Comparison of ENCODE assay signal across 12 cellular contexts in the genomic region with DNA sequence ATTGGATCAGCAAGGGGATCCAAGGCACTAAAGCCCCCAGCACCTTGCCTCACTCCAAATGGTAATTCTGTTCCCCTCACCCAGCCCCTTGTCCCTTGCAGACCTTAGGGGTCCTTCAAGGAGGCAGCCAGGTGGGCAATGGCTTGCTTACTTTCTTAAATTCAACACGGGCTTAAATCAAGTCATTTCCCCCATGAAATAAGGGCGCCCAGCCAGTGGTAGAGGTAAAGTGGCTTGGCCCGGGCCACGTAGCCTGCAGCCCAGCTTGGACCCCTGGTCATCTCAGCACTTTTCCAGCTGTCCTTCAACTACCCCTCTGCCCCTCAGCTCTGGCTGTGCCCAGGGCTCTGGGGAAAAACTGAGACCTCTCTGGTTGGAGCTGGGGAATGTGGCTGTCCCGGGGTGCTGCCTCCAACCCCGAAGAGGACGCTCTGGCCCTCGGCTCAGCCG. TPM values are rescaled to one million over a fixed set of nuclear protein-coding genes. Genes with fewer than 3 reads are reported as not detected.
DNase-seq lines count a peak whose midpoint lies in the region; ATAC-seq, FAIRE-seq and TF ChIP-seq lines count a peak whose summit lies in the region.
"Had no signal": no experiment of that assay in that cellular context is flagged by ENCODE, and none has a peak within 500 bp of the region (broad histone marks: within the 10 kb centered on the region; RNA-seq: fewer than 3 reads in every experiment).

No MANE protein-coding gene starts in this region.

- peak overlapping the region; percentile 13 to 69 (median 46) for H3K4me3 ChIP-seq in keratinocyte (ENCODE audit: control insufficient read depth in 2 of 3, extremely low read depth in 1 of 3, insufficient read depth in 2 of 3, low read depth in 1 of 3, low read length in 3 of 3)

- peaks cover 14% of the 10 kb centered on the region for H3K79me2 ChIP-seq in keratinocyte (ENCODE audit: control insufficient read depth, insufficient read depth, low read length)

- FAIRE-seq in keratinocyte (lab: Jason Lieb, UNC), result no peak
- FAIRE-seq: G401.6 had no signal

- peak overlapping the region; percentile 14 for H3K9ac ChIP-seq in keratinocyte (ENCODE audit: control insufficient read depth, extremely low read depth, insufficient read depth, low read length)

- DNase-seq in activated CD4-positive, alpha-beta T cell treated with anti-CD3 and anti-CD28 coated beads for 36 hours, result no peak
- no peak for DNase-seq in activated CD4-positive, alpha-beta T cell treated with anti-CD3 and anti-CD28 coated beads for 48 hours
- no peak for DNase-seq in activated CD4-positive, alpha-beta memory T cell treated with anti-CD3 and anti-CD28 coated beads, Interleukin-2, amount 10 ng/mL, durations not matched to agents 7 days and 5 days
- DNase-seq in keratinocyte (ENCODE audit: low read depth, low spot score) (no peak), T-helper 9 cell (no peak), germinal center (ENCODE audit: low spot score) (no peak)
- no peak for DNase-seq in stimulated activated naive CD8-positive, alpha-beta T cell treated with anti-CD3 and anti-CD28 coated beads, Interleukin-15, amount 100 ng/mL, for 72 hours
- DNase-seq: MV-4-11 had no signal

- H4K20me1 ChIP-seq in keratinocyte (ENCODE audit: control insufficient read depth, extremely low read depth, insufficient read depth, low read length), result no peaks in the 10 kb centered on the region

- no peaks in the 10 kb centered on the region for H3K9me3 ChIP-seq in keratinocyte (ENCODE audit: control insufficient read depth, low read depth, low read length)

- H3K36me3 ChIP-seq in keratinocyte (ENCODE audit: control insufficient read depth in 2 of 2, extremely low read depth in 1 of 2, insufficient read depth in 2 of 2, low read length in 2 of 2), result peaks cover 0 to 1% of the 10 kb centered on the region in 2 experiments

- peak overlapping the region; percentile 96 for H3K27ac Mint-ChIP-seq in activated CD4-positive, alpha-beta T cell treated with anti-CD3 and anti-CD28 coated beads for 36 hours
- H3K27ac Mint-ChIP-seq in activated CD4-positive, alpha-beta memory T cell treated with anti-CD3 and anti-CD28 coated beads, Interleukin-2, amount 10 ng/mL, durations not matched to agents 7 days and 5 days, result peak overlapping the region; percentile 98
- peak overlapping the region; percentile 98 for H3K27ac Mint-ChIP-seq in stimulated activated naive CD8-positive, alpha-beta T cell treated with anti-CD3 and anti-CD28 coated beads, Interleukin-15, amount 100 ng/mL, for 72 hours

- H3K36me3 Mint-ChIP-seq in activated CD4-positive, alpha-beta T cell treated with anti-CD3 and anti-CD28 coated beads for 36 hours (ENCODE audit: low read depth), result peaks cover 39% of the 10 kb centered on the region
- peaks cover 51% of the 10 kb centered on the region for H3K36me3 Mint-ChIP-seq in activated CD4-positive, alpha-beta memory T cell treated with anti-CD3 and anti-CD28 coated beads, Interleukin-2, amount 10 ng/mL, durations not matched to agents 7 days and 5 days (ENCODE audit: low read depth)

- intact Hi-C loops in activated CD4-positive, alpha-beta T cell treated with anti-CD3 and anti-CD28 coated beads for 36 hours (cut with DNase I, micrococcal nuclease), result loop anchor here in 1 of 2 experiments (1.0 to 10.0 kb wide), 2 partner anchors 17 to 1541 kb away; a partner anchor contains a TSS

- H3K4me1 ChIP-seq in keratinocyte (ENCODE audit: control insufficient read depth, extremely low read depth, insufficient read depth, low read length), result peaks cover 44% of the 10 kb centered on the region

- H3K27ac ChIP-seq in keratinocyte (ENCODE audit: control insufficient read depth, insufficient read depth, low read length), result peak overlapping the region; percentile 34

- H3K9me1 ChIP-seq in keratinocyte (ENCODE audit: control insufficient read depth, extremely low read depth, insufficient read depth, low read length), result no peaks in the 10 kb centered on the region

- no peak for ATAC-seq in activated CD4-positive, alpha-beta T cell treated with anti-CD3 and anti-CD28 coated beads for 36 hours
- no peak for ATAC-seq in stimulated activated naive CD8-positive, alpha-beta T cell treated with anti-CD3 and anti-CD28 coated beads, Interleukin-15, amount 100 ng/mL, for 72 hours
- ATAC-seq in GM19395 (IDR thresholded peaks at IDR 0.05; ENCODE audit: unreplicated experiment), result no peak
- ATAC-seq: HCT116 had no signal

- H3K27me3 Mint-ChIP-seq in activated CD4-positive, alpha-beta T cell treated with anti-CD3 and anti-CD28 coated beads for 36 hours, result no peaks in the 10 kb centered on the region
- no peaks in the 10 kb centered on the region for H3K27me3 Mint-ChIP-seq in activated CD4-positive, alpha-beta memory T cell treated with anti-CD3 and anti-CD28 coated beads, Interleukin-2, amount 10 ng/mL, durations not matched to agents 7 days and 5 days
- no peaks in the 10 kb centered on the region for H3K27me3 Mint-ChIP-seq in stimulated activated naive CD8-positive, alpha-beta T cell treated with anti-CD3 and anti-CD28 coated beads, Interleukin-15, amount 100 ng/mL, for 72 hours

- H3K4me3 Mint-ChIP-seq in activated CD4-positive, alpha-beta T cell treated with anti-CD3 and anti-CD28 coated beads for 36 hours, result peak overlapping the region; percentile 97
- H3K4me3 Mint-ChIP-seq in activated CD4-positive, alpha-beta memory T cell treated with anti-CD3 and anti-CD28 coated beads, Interleukin-2, amount 10 ng/mL, durations not matched to agents 7 days and 5 days, result peak overlapping the region; percentile 92
- H3K4me3 Mint-ChIP-seq in stimulated activated naive CD8-positive, alpha-beta T cell treated with anti-CD3 and anti-CD28 coated beads, Interleukin-15, amount 100 ng/mL, for 72 hours, result peak overlapping the region; percentile 99

- H3K4me1 Mint-ChIP-seq in activated CD4-positive, alpha-beta T cell treated with anti-CD3 and anti-CD28 coated beads for 36 hours, result peaks cover 60% of the 10 kb centered on the region
- H3K4me1 Mint-ChIP-seq in activated CD4-positive, alpha-beta memory T cell treated with anti-CD3 and anti-CD28 coated beads, Interleukin-2, amount 10 ng/mL, durations not matched to agents 7 days and 5 days, result peaks cover 78% of the 10 kb centered on the region
- peaks cover 82% of the 10 kb centered on the region for H3K4me1 Mint-ChIP-seq in stimulated activated naive CD8-positive, alpha-beta T cell treated with anti-CD3 and anti-CD28 coated beads, Interleukin-15, amount 100 ng/mL, for 72 hours

- POLR2A ChIA-PET in activated CD4-positive, alpha-beta T cell treated with anti-CD3 and anti-CD28 coated beads for 36 hours (lab: Charles Lee), result interaction anchor here (1.1 to 1.6 kb wide), 2 partner anchors 24 to 28 kb away, joined by 3 to 4 read pairs; no protein-coding TSS in a partner anchor
- POLR2A ChIA-PET in activated CD4-positive, alpha-beta memory T cell treated with anti-CD3 and anti-CD28 coated beads, Interleukin-2, amount 10 ng/mL, durations not matched to agents 7 days and 5 days (lab: Charles Lee), result interaction anchor here (0.8 to 7.4 kb wide), 13 partner anchors 8 to 92 kb away, joined by 3 to 188 read pairs (median 18); a partner anchor contains a TSS

- dilution Hi-C loops in keratinocyte (cut with MboI; ENCODE audit: extremely low pct_ligation_motif_present, low sequenced_read_pairs), result no loop called here

- CTCF ChIA-PET in activated CD4-positive, alpha-beta T cell treated with anti-CD3 and anti-CD28 coated beads for 36 hours (lab: Charles Lee), result interaction anchor here (0.5 to 3.6 kb wide), 8 partner anchors 8 to 617 kb away, joined by 3 to 26 read pairs (median 5); no protein-coding TSS in a partner anchor
- CTCF ChIA-PET in activated CD4-positive, alpha-beta memory T cell treated with anti-CD3 and anti-CD28 coated beads, Interleukin-2, amount 10 ng/mL, durations not matched to agents 7 days and 5 days (lab: Charles Lee), result interaction anchor here (1.6 to 6.1 kb wide), 7 partner anchors 8 to 55 kb away, joined by 3 to 41 read pairs (median 13); no protein-coding TSS in a partner anchor

- peak overlapping the region; percentile 77 for H3K4me2 ChIP-seq in keratinocyte (ENCODE audit: control insufficient read depth, extremely low read depth, insufficient read depth, low read depth, low read length)

- H2AFZ ChIP-seq in keratinocyte (ENCODE audit: control insufficient read depth, low read length), result peak overlapping the region; percentile 72

- H3K9me3 Mint-ChIP-seq in activated CD4-positive, alpha-beta T cell treated with anti-CD3 and anti-CD28 coated beads for 36 hours (ENCODE audit: low read depth), result no peaks in the 10 kb centered on the region
- no peaks in the 10 kb centered on the region for H3K9me3 Mint-ChIP-seq in activated CD4-positive, alpha-beta memory T cell treated with anti-CD3 and anti-CD28 coated beads, Interleukin-2, amount 10 ng/mL, durations not matched to agents 7 days and 5 days
- H3K9me3 Mint-ChIP-seq in stimulated activated naive CD8-positive, alpha-beta T cell treated with anti-CD3 and anti-CD28 coated beads, Interleukin-15, amount 100 ng/mL, for 72 hours, result no peaks in the 10 kb centered on the region

- no peak for TF ChIP-seq CTCF in keratinocyte (optimal IDR thresholded peaks at IDR 0.05 in 1 of 3, IDR thresholded peaks at IDR 0.05 in 1 of 3, conservative IDR thresholded peaks at IDR 0.05 in 1 of 3; ENCODE audit: extremely low read depth in 1 of 3, insufficient read depth in 2 of 3, low read length in 3 of 3)

- no peaks in the 10 kb centered on the region for H3K27me3 ChIP-seq in keratinocyte (ENCODE audit: control insufficient read depth, extremely low read depth, insufficient read depth, low read length)

RNA-seq across cellular contexts. Expression of a gene that starts 1.2 kb away (rescaled TPM):
- total RNA-seq in activated CD4-positive, alpha-beta T cell treated with anti-CD3 and anti-CD28 coated beads for 36 hours, result 100 to 1,000 TPM; 100 to 125 TPM
- 100 to 1,000 TPM; 181 to 187 TPM for total RNA-seq in activated CD4-positive, alpha-beta memory T cell treated with anti-CD3 and anti-CD28 coated beads, Interleukin-2, amount 10 ng/mL, durations not matched to agents 7 days and 5 days
- 9.6 to 11.2 TPM (median 10.0 TPM) in 3 replicates for polyA plus RNA-seq in keratinocyte
- 2.0 TPM for polyA plus RNA-seq in keratinocyte (2011; ENCODE audit: low read depth)
- polyA plus RNA-seq in keratinocyte (2011; cell fraction: cytosol; rRNA removed), result 4.7 and 9.5 TPM in 2 replicates
- 25.7 and 27.3 TPM in 2 replicates for polyA plus RNA-seq in keratinocyte (2011; cell fraction: nucleus; rRNA removed)
- 1.2 and 15.6 TPM in 2 replicates for polyA plus RNA-seq in keratinocyte (2012; ENCODE audit: low replicate concordance)
- 6.3 to 22.0 TPM (median 10.0 TPM) in 3 replicates for polyA minus RNA-seq in keratinocyte
- polyA minus RNA-seq in keratinocyte (2011; cell fraction: cytosol; rRNA and poly(A)+ RNA removed), result 13.6 TPM
- 9.9 and 10.3 TPM in 2 replicates for polyA minus RNA-seq in keratinocyte (2011; cell fraction: nucleus; rRNA and poly(A)+ RNA removed)
- total RNA-seq: A673 had no signal
